ENCODE assay signal across 10 cellular contexts in genomic region chr4:82899339-82899738, GRCh38. TPM values are rescaled to one million over a fixed set of nuclear protein-coding genes. Genes with fewer than 3 reads are reported as not detected.
A peak's percentile ranks its signal among the peaks of the same experiment; 100 is the strongest.
DNase-seq lines count a peak whose midpoint lies in the region; ATAC-seq and TF ChIP-seq lines count a peak whose summit lies in the region.
"Had no signal": no experiment of that assay in that cellular context is flagged by ENCODE, and none has a peak within 500 bp of the region (broad histone marks: within the 10 kb centered on the region; RNA-seq: fewer than 3 reads in every experiment).

No MANE protein-coding gene starts in this region.

- H3K79me1 ChIP-seq in IMR-90 (ENCODE audit: low read depth in 1 of 2, low read length in 2 of 2): peaks cover 0 to 20% of the 10 kb centered on the region in 2 experiments; a peak in 2 of 4 replicates

- H4K20me1 ChIP-seq in IMR-90 (ENCODE audit: insufficient read depth, low read length): peaks cover 6% of the 10 kb centered on the region; the same call in 1 of the 2 replicates

- dilution Hi-C loops in IMR-90 (cut with HindIII; ENCODE audit: low sequenced_read_pairs, unreplicated experiment): no loop called here

- H2AK5ac ChIP-seq in IMR-90 (ENCODE audit: low read depth, low read length): no peak overlapping the region

- 0% methylated on average over 1 of the region's 2 CpGs; no CpG with 5 or more reads in 1 of the 2 experiments for WGBS in IMR-90 (ENCODE audit: extremely low coverage in 2 of 2, insufficient read length in 1 of 2), 2 experiments

- POLR2A ChIA-PET in AG04449 (lab: Yijun Ruan, JAX): interaction anchor here (0.9 to 2.1 kb wide), 3 partner anchors 8 to 112 kb away, joined by 4 to 13 read pairs (median 10); partner anchors contain the start of genes LIN54 and SEC31A
- POLR2A ChIA-PET in IMR-90 (lab: Charles Lee; ENCODE audit: unreplicated experiment): no interaction called here

- DNase-seq in AG04449 (ENCODE audit: low read depth, low spot score) (no peak), IMR-90 (no peak), dermis blood vessel endothelial cell (peak; percentile 44), GM19240 (ENCODE audit: insufficient read length, low spot score) (no peak), NCI-H2081 (lab: John Stamatoyannopoulos, UW) (no peak)
- DNase-seq: effector memory CD8-positive, alpha-beta T cell; T-helper 17 cell had no signal

- BruUV-seq in IMR-90 (replicated peaks; lab: Mats Ljungman, UMichigan): no TSS peak

- H3K4me1 ChIP-seq in IMR-90 (ENCODE audit: control insufficient read depth, insufficient read depth, low read length) (no peaks in the 10 kb centered on the region), muscle layer of colon (ENCODE audit: insufficient read depth, low read length) (peaks cover 36% of the 10 kb centered on the region)

- TF ChIP-seq RAD21 in IMR-90 (IDR thresholded peaks at IDR 0.05; ENCODE audit: low read length): no peak

- TF ChIP-seq POLR2A in IMR-90 (IDR thresholded peaks at IDR 0.05; ENCODE audit: low read depth, low read length): no peak

- H2BK120ac ChIP-seq in IMR-90 (ENCODE audit: low read depth, low read length): no peak overlapping the region

- H3K4me3 ChIP-seq in AG04449 (ENCODE audit: low read depth, low read length): peak overlapping the region; percentile 82
- peak overlapping the region; percentile 69 for H3K4me3 ChIP-seq in IMR-90 (ENCODE audit: insufficient read depth, low read depth, low read length)
- peak overlapping the region; percentile 90 to 97 for H3K4me3 ChIP-seq in muscle layer of colon (ENCODE audit: low read depth in 1 of 2, low read length in 2 of 2)

- H2BK5ac ChIP-seq in IMR-90 (ENCODE audit: low read depth, low read length, poor library complexity, severe bottlenecking): peak overlapping the region; percentile 88

- no peak overlapping the region for H3K4ac ChIP-seq in IMR-90 (ENCODE audit: low read depth, low read length)

- peak overlapping the region; percentile 80 for H3K56ac ChIP-seq in IMR-90 (ENCODE audit: extremely low read depth, insufficient read depth, low read length)

- in situ Hi-C loops in IMR-90 (cut with MboI; ENCODE audit: low sequenced_read_pairs): no loop called here

- ATAC-seq in IMR-90 (ENCODE audit: low read depth) (no peak), HG03097 (IDR thresholded peaks at IDR 0.05; ENCODE audit: low FRiP score, unreplicated experiment) (no peak), HG03457 (IDR thresholded peaks at IDR 0.05; ENCODE audit: unreplicated experiment) (no peak)
- ATAC-seq: effector memory CD8-positive, alpha-beta T cell; T-helper 17 cell had no signal

- no peak overlapping the region for H2AK9ac ChIP-seq in IMR-90 (replicated peaks; ENCODE audit: low read depth, low read length, poor library complexity)

- 0 out of 2 replicates have a peak overlapping the region, but pooled peaks have one; percentile 51 for H3K14ac ChIP-seq in IMR-90 (replicated peaks; ENCODE audit: low read depth, low read length)

- peak overlapping the region; percentile 86 for H3K9ac ChIP-seq in IMR-90 (ENCODE audit: low read depth, low read length)
- H3K9ac ChIP-seq in muscle layer of colon (ENCODE audit: low read length): peak overlapping the region; percentile 76

- no peak overlapping the region for H4K5ac ChIP-seq in IMR-90 (ENCODE audit: low read depth, low read length)

- peak overlapping the region; percentile 85; the same call in 1 of the 2 replicates for H3K23ac ChIP-seq in IMR-90 (ENCODE audit: low read depth, low read length)

- TF ChIP-seq CTCF in AG04449 (IDR thresholded peaks at IDR 0.05; ENCODE audit: insufficient read depth, low read length, missing control alignments) (no peak), IMR-90 (conservative IDR thresholded peaks at IDR 0.05; ENCODE audit: low read depth, low read length) (no peak)

- no peak overlapping the region for H4K91ac ChIP-seq in IMR-90 (ENCODE audit: insufficient read depth, low read depth, low read length)

- H4K8ac ChIP-seq in IMR-90 (ENCODE audit: low read depth in 2 of 2, low read length in 2 of 2): no peak overlapping the region

- no peak overlapping the region; the same call in 2 of the 3 replicates for H2BK15ac ChIP-seq in IMR-90 (ENCODE audit: low read depth, low read length)

- H3K18ac ChIP-seq in IMR-90 (ENCODE audit: low read depth, low read length): no peak overlapping the region

- CTCF ChIA-PET in AG04449 (lab: Yijun Ruan, JAX): interaction anchor here (0.7 to 1.8 kb wide), 5 partner anchors 12 to 385 kb away, joined by 3 to 8 read pairs (median 4); partner anchors contain the start of genes COQ2 and LIN54
- CTCF ChIA-PET in IMR-90 (lab: Yijun Ruan, JAX): no interaction called here

- H2BK20ac ChIP-seq in IMR-90 (ENCODE audit: low read depth, low read length): no peak overlapping the region

- H3K27ac ChIP-seq in IMR-90 (ENCODE audit: insufficient read depth, low read length): peak overlapping the region; percentile 79; the same call in 1 of the 2 replicates
- peak overlapping the region; percentile 91 for H3K27ac ChIP-seq in muscle layer of colon (ENCODE audit: low read depth, low read length)

- H2AFZ ChIP-seq in IMR-90 (replicated peaks; ENCODE audit: low read length, poor library complexity): no peak overlapping the region

- no peaks in the 10 kb centered on the region for H3K27me3 ChIP-seq in IMR-90 (ENCODE audit: control insufficient read depth, insufficient read depth, low read length)
- H3K27me3 ChIP-seq in muscle layer of colon (ENCODE audit: control insufficient read depth in 1 of 2, insufficient read depth in 2 of 2, low read length in 2 of 2): no peaks in the 10 kb centered on the region

- intact Hi-C loops in IMR-90 (cut with micrococcal nuclease): loop anchor here (2.0 kb wide), 1 partner anchor 437 kb away; no protein-coding TSS in a partner anchor

- H3K9me3 ChIP-seq in IMR-90 (ENCODE audit: control insufficient read depth, insufficient read depth, low read length) (no peaks in the 10 kb centered on the region), muscle layer of colon (ENCODE audit: low read length) (no peaks in the 10 kb centered on the region)

- peaks cover 2% of the 10 kb centered on the region; the same call in 1 of the 2 replicates for H3K9me1 ChIP-seq in IMR-90 (ENCODE audit: insufficient read depth, low read length)

- H3K4me2 ChIP-seq in IMR-90 (ENCODE audit: low read depth, low read length): peak overlapping the region; percentile 63

- no peaks in the 10 kb centered on the region for H3K36me3 ChIP-seq in IMR-90 (ENCODE audit: control insufficient read depth, insufficient read depth, low read length)
- H3K36me3 ChIP-seq in muscle layer of colon (ENCODE audit: insufficient read depth, low read length): peaks cover 13% of the 10 kb centered on the region

TF ChIP-seq in IMR-90, 13 proteins besides CTCF, POLR2A, EP300 and RAD21:
- TF ChIP-seq USF2 (IDR thresholded peaks at IDR 0.05; ENCODE audit: low read depth, low read length) (0 out of 2 replicates have a peak, but pooled peaks have one; percentile 10), FOS (IDR thresholded peaks at IDR 0.05; ENCODE audit: low read depth, low read length) (no peak), CHD1 (IDR thresholded peaks at IDR 0.05; ENCODE audit: low read depth, low read length) (no peak), RFX5 (IDR thresholded peaks at IDR 0.05; ENCODE audit: low read depth, low read length) (no peak), SMC3 (IDR thresholded peaks at IDR 0.05; ENCODE audit: low read depth, low read length) (no peak)

RNA-seq across cellular contexts. Expression of gene THAP9, which starts 1.2 kb away (rescaled TPM):
- 2.9 and 4.2 TPM in 2 replicates for total RNA-seq in IMR-90 (2012; rRNA removed)
- 0.86 and 0.98 TPM in 2 replicates for polyA plus RNA-seq in IMR-90 (2012; rRNA removed)
- polyA plus RNA-seq in IMR-90 (2012; cell fraction: cytosol; rRNA removed): 0.20 and 0.30 TPM in 2 replicates
- 0.17 and 1.7 TPM in 2 replicates for polyA plus RNA-seq in IMR-90 (2012; cell fraction: nucleus; rRNA removed; ENCODE audit: low replicate concordance)
- 7.7 and 7.8 TPM in 2 replicates for total RNA-seq in dermis blood vessel endothelial cell

RNA-seq across cellular contexts. Expression of gene SEC31A, which starts 8.4 kb away (rescaled TPM):
- total RNA-seq in IMR-90 (2012; rRNA removed) (366 and 369 TPM in 2 replicates), dermis blood vessel endothelial cell (246 and 316 TPM in 2 replicates)
- polyA plus RNA-seq in IMR-90 (2012; rRNA removed): 275 and 278 TPM in 2 replicates
- polyA plus RNA-seq in IMR-90 (2012; cell fraction: cytosol; rRNA removed): 60.2 and 117 TPM in 2 replicates
- 132 and 517 TPM in 2 replicates for polyA plus RNA-seq in IMR-90 (2012; cell fraction: nucleus; rRNA removed; ENCODE audit: low replicate concordance)
